21 cellular contexts compared by ENCODE assay signal in genomic region chr3:184351511-184352148, GRCh38. TPM values are rescaled to one million over a fixed set of nuclear protein-coding genes. Genes with fewer than 3 reads are reported as not detected.
A peak's percentile ranks its signal among the peaks of the same experiment; 100 is the strongest.
DNase-seq lines count a peak whose midpoint lies in the region; ATAC-seq and FAIRE-seq lines count a peak whose summit lies in the region.
"Had no signal": no experiment of that assay in that cellular context is flagged by ENCODE, and none has a peak within 500 bp of the region (broad histone marks: within the 10 kb centered on the region; RNA-seq: fewer than 3 reads in every experiment).

No MANE protein-coding gene starts in this region.

- H3K4me3 ChIP-seq in H7 (ENCODE audit: insufficient read depth, low read depth, low read length) (no peak overlapping the region), mesenchymal stem cell (ENCODE audit: insufficient read depth in 1 of 2, low read depth in 1 of 2, low read length in 2 of 2) (no peak overlapping the region), small intestine (ENCODE audit: low read depth in 1 of 2, low read length in 2 of 2) (no peak overlapping the region)
- H3K4me3 ChIP-seq: esophagus squamous epithelium, PC-9 had no signal

- no peak overlapping the region for H3K9ac ChIP-seq in mesenchymal stem cell (ENCODE audit: low read length)
- H3K9ac ChIP-seq: KMS-11, SK-N-SH had no signal

- no peak for ATAC-seq in HG03175 (IDR thresholded peaks at IDR 0.05; ENCODE audit: unreplicated experiment)
- ATAC-seq: activated CD8-positive, alpha-beta T cell treated with anti-CD3 and anti-CD28 coated beads for 36 hours had no signal

- no peak overlapping the region for H2BK5ac ChIP-seq in mesenchymal stem cell (ENCODE audit: low read depth, low read length, poor library complexity, severe bottlenecking)

- H3K23ac ChIP-seq in mesenchymal stem cell (ENCODE audit: low read length in 2 of 2) = no peak overlapping the region

- DNase-seq in H7 (peak; percentile 58), brain pericyte (ENCODE audit: low read depth, low spot score) (peak; percentile 69), mesenchymal stem cell (no peak), small intestine (no peak), NCI-H2196 treated with DMSO at 0.1 percent for 48 hours (lab: John Stamatoyannopoulos, UW; ENCODE audit: unreplicated experiment) (no peak), NCI-H82 treated with DMSO at 0.1 percent for 48 hours (lab: John Stamatoyannopoulos, UW; ENCODE audit: unreplicated experiment) (no peak)
- no peak for DNase-seq in NK-92 treated with Interleukin-12 subunit alpha and Interleukin-12 subunit beta, amount 100 ng/mL, for 24 hours (lab: John Stamatoyannopoulos, UW)
- DNase-seq: activated CD4-positive, CD25-positive, alpha-beta regulatory T cell; activated CD8-positive, alpha-beta T cell treated with anti-CD3 and anti-CD28 coated beads for 36 hours; activated T-cell treated with anti-CD3 and anti-CD28 coated beads, Interleukin-2, amount 50 U/mL, for 48 hours; esophagus squamous epithelium; NCI-H2107; NCI-H69; PC-9; SK-N-SH; stimulated activated naive CD4-positive, alpha-beta T cell treated with Interleukin-2 at 50 U/mL for 16 hours had no signal

- H2BK120ac ChIP-seq in mesenchymal stem cell (ENCODE audit: low read depth, low read length) = no peak overlapping the region

- H3K27ac ChIP-seq in mesenchymal stem cell (ENCODE audit: low read length, poor library complexity, severe bottlenecking) = no peak overlapping the region
- peak overlapping the region; percentile 89 to 92 for H3K27ac ChIP-seq in small intestine (ENCODE audit: low read depth in 1 of 2, low read length in 1 of 2)
- H3K27ac ChIP-seq: KMS-11, PC-9 had no signal

- peak overlapping the region; percentile 47 for H2AK5ac ChIP-seq in mesenchymal stem cell (ENCODE audit: low read length, severe bottlenecking)

- peaks cover 3% of the 10 kb centered on the region for H3K79me1 ChIP-seq in mesenchymal stem cell (replicated peaks; ENCODE audit: low read length, poor library complexity, severe bottlenecking)

- H3K18ac ChIP-seq in mesenchymal stem cell (ENCODE audit: low read depth in 1 of 2, low read length in 2 of 2) = no peak overlapping the region

- no peak overlapping the region for H2BK15ac ChIP-seq in mesenchymal stem cell (ENCODE audit: low read depth, poor library complexity, severe bottlenecking)

- H4K8ac ChIP-seq in mesenchymal stem cell (ENCODE audit: low read length) = no peak overlapping the region

- FAIRE-seq in small intestine (lab: Jason Lieb, UNC) = no peak
- FAIRE-seq: bronchial epithelial cell, GM18507 had no signal

- WGBS in mesenchymal stem cell = 52% methylated on average over 9 of the region's 9 CpGs
- 30 to 45% (median 36%) methylated on average over 9 of the region's 9 CpGs for WGBS in small intestine, 3 donors

- no peak overlapping the region for H2AFZ ChIP-seq in mesenchymal stem cell (ENCODE audit: low read depth, low read length)
- H2AFZ ChIP-seq: PC-9 had no signal

- H3K27me3 ChIP-seq in H7 (ENCODE audit: control insufficient read depth, insufficient read depth, low read length) (no peaks in the 10 kb centered on the region), mesenchymal stem cell (ENCODE audit: control insufficient read depth in 1 of 2, insufficient read depth in 1 of 2, low read length in 2 of 2) (no peaks in the 10 kb centered on the region), small intestine (ENCODE audit: control insufficient read depth in 2 of 2, insufficient read depth in 2 of 2, low read length in 2 of 2) (no peaks in the 10 kb centered on the region)
- H3K27me3 ChIP-seq: esophagus squamous epithelium had no signal

- peaks cover 21% of the 10 kb centered on the region for H3K36me3 ChIP-seq in H7 (replicated peaks; ENCODE audit: control insufficient read depth, insufficient read depth, low read length)
- H3K36me3 ChIP-seq in mesenchymal stem cell (ENCODE audit: control insufficient read depth in 1 of 2, insufficient read depth in 2 of 2, low read depth in 1 of 2, low read length in 2 of 2) = peaks cover 26 to 48% of the 10 kb centered on the region in 2 experiments
- no peaks in the 10 kb centered on the region for H3K36me3 ChIP-seq in small intestine (ENCODE audit: control insufficient read depth in 2 of 2, insufficient read depth in 2 of 2, low read length in 2 of 2)

- H4K91ac ChIP-seq in mesenchymal stem cell (ENCODE audit: low read length) = no peak overlapping the region

- H3K4ac ChIP-seq in mesenchymal stem cell (ENCODE audit: low read depth in 1 of 2, low read length in 2 of 2) = no peak overlapping the region

- H3K4me1 ChIP-seq in mesenchymal stem cell (ENCODE audit: control insufficient read depth, insufficient read depth, low read depth, low read length) (peaks cover 39% of the 10 kb centered on the region), small intestine (ENCODE audit: control insufficient read depth in 2 of 2, insufficient read depth in 1 of 2, low read depth in 1 of 2, low read length in 1 of 2) (peaks cover 4 to 8% of the 10 kb centered on the region in 2 donors)

- H2BK12ac ChIP-seq in mesenchymal stem cell (ENCODE audit: low read length in 2 of 2) = no peak overlapping the region

- H3K9me3 ChIP-seq in mesenchymal stem cell (ENCODE audit: control insufficient read depth, low read length) = no peaks in the 10 kb centered on the region
- H3K9me3 ChIP-seq in small intestine (ENCODE audit: control insufficient read depth, low read depth) = no peaks in the 10 kb centered on the region
- H3K9me3 ChIP-seq: esophagus squamous epithelium, SK-N-SH had no signal

- H3K4me2 ChIP-seq in mesenchymal stem cell (ENCODE audit: low read length, poor library complexity, severe bottlenecking) = peak overlapping the region; percentile 8
- H3K4me2 ChIP-seq: KMS-11, PC-9, SK-N-SH had no signal

- no peak overlapping the region for H3K14ac ChIP-seq in mesenchymal stem cell (ENCODE audit: low read length in 2 of 2)

RNA-seq across cellular contexts. Expression of gene CLCN2, which starts 9.8 kb away (rescaled TPM):
- total RNA-seq in H7 (2014; rRNA removed; shearing (Covaris generic)) = 17.1 and 22.3 TPM in 2 replicates
- 2.3 TPM for polyA plus RNA-seq in mesenchymal stem cell (2013, experiment 1 of 2)
- 2.1 TPM for polyA plus RNA-seq in mesenchymal stem cell (2013, experiment 2 of 2)
- polyA plus RNA-seq in small intestine = 10 to 100 TPM; 10.0 to 19.0 (median 11.6) TPM

RNA-seq across cellular contexts. Expression of gene POLR2H, which starts 9.9 kb away (rescaled TPM):
- 92.8 and 100 TPM in 2 replicates for total RNA-seq in H7 (2014; rRNA removed; shearing (Covaris generic))
- 46.3 TPM for polyA plus RNA-seq in mesenchymal stem cell (2013, experiment 1 of 2)
- 48.3 TPM for polyA plus RNA-seq in mesenchymal stem cell (2013, experiment 2 of 2)
- 100 to 1,000 TPM; 124 to 346 (median 258) TPM for polyA plus RNA-seq in small intestine

RNA-seq across cellular contexts. Expression of gene FAM131A, which starts 14.2 kb away (rescaled TPM):
- total RNA-seq in H7 (2014; rRNA removed; shearing (Covaris generic)) = 36.9 and 41.1 TPM in 2 replicates
- polyA plus RNA-seq in mesenchymal stem cell (2013, experiment 1 of 2) = 6.7 TPM
- polyA plus RNA-seq in mesenchymal stem cell (2013, experiment 2 of 2) = 6.8 TPM
- polyA plus RNA-seq in small intestine = 10 to 100 TPM in 2 of 3 donors, 1 to 10 TPM in 1; 9.7 to 11.3 (median 10.3) TPM

RNA-seq across cellular contexts. Expression of gene THPO, which starts 26.4 kb away (rescaled TPM):
- 0.80 and 1.3 TPM in 2 replicates for total RNA-seq in H7 (2014; rRNA removed; shearing (Covaris generic))
- 0.26 TPM for polyA plus RNA-seq in mesenchymal stem cell (2013, experiment 1 of 2)
- 0.18 TPM for polyA plus RNA-seq in mesenchymal stem cell (2013, experiment 2 of 2)
- polyA plus RNA-seq in small intestine = under 1 TPM in 1 of 3 donors, not detected in 2; 0.19 TPM
- total RNA-seq: activated CD8-positive, alpha-beta T cell treated with anti-CD3 and anti-CD28 coated beads for 36 hours; bronchial epithelial cell; lung microvascular endothelial cell; PC-9 had no signal

RNA-seq across cellular contexts. Expression of gene CHRD, which starts 28.2 kb away (rescaled TPM):
- 4.5 and 10.5 TPM in 2 replicates for total RNA-seq in H7 (2014; rRNA removed; shearing (Covaris generic))
- 0.73 TPM for polyA plus RNA-seq in mesenchymal stem cell (2013, experiment 1 of 2)
- 0.63 TPM for polyA plus RNA-seq in mesenchymal stem cell (2013, experiment 2 of 2)
- 1 to 10 TPM in 1 of 3 donors, under 1 TPM in 1, not detected in 1; 0.27 to 3.8 TPM for polyA plus RNA-seq in small intestine
- total RNA-seq: activated CD8-positive, alpha-beta T cell treated with anti-CD3 and anti-CD28 coated beads for 36 hours; bronchial epithelial cell; PC-9 had no signal

Comparison
In these comparisons a context has a peak if more than half of its experiments do, and no peak if none do; other contexts are left out.
1. DNase-seq: peak in H7 (single experiment) and brain pericyte (single experiment); none in mesenchymal stem cell (single experiment), small intestine (single experiment), NCI-H2196 treated with DMSO at 0.1 percent for 48 hours (single experiment), NCI-H82 treated with DMSO at 0.1 percent for 48 hours (single experiment) and NK-92 treated with Interleukin-12 subunit alpha and Interleukin-12 subunit beta, amount 100 ng/mL, for 24 hours (single experiment).